ENCODE assay signal across 23 cellular contexts in genomic region chr1:177229781-177230180, GRCh38. TPM values are rescaled to one million over a fixed set of nuclear protein-coding genes. Genes with fewer than 3 reads are reported as not detected.
"Had no signal": no experiment of that assay in that cellular context is flagged by ENCODE, and none has a peak within 500 bp of the region (broad histone marks: within the 10 kb centered on the region; RNA-seq: fewer than 3 reads in every experiment).

No MANE protein-coding gene starts in this region.

- DNase-seq: activated CD4-positive, alpha-beta T cell treated with anti-CD3 and anti-CD28 coated beads for 1 hour; activated naive CD4-positive, alpha-beta T cell; activated naive CD8-positive, alpha-beta T cell treated with anti-CD3 and anti-CD28 coated beads for 36 hours; amniotic stem cell; body of pancreas; colonic mucosa; erythroblast; islet precursor cell; mammary epithelial cell; naive B cell; ovary; sigmoid colon; stimulated activated CD4-positive, alpha-beta T cell treated with anti-CD3 and anti-CD28 coated beads, Interleukin-4, amount 100 ng/mL, for 24 hours; T-helper 2 cell had no signal

- H3K9me3 Mint-ChIP-seq: neural progenitor cell had no signal

- H3K4me1 ChIP-seq: body of pancreas, colonic mucosa, sigmoid colon, upper lobe of left lung had no signal

- H3K36me3 Mint-ChIP-seq: activated naive CD8-positive, alpha-beta T cell treated with anti-CD3 and anti-CD28 coated beads for 36 hours; naive B cell; neural progenitor cell; stimulated activated effector memory CD8-positive, alpha-beta T cell treated with anti-CD3 and anti-CD28 coated beads, Interleukin-12 subunit alpha, Interleukin-12 subunit beta, amount 100 ng/mL, for 72 hours had no signal

- H3K36me3 ChIP-seq: colonic mucosa, neural progenitor cell, ovary, sigmoid colon, thoracic aorta, upper lobe of left lung had no signal

- H3K9ac ChIP-seq: neural progenitor cell had no signal

- H3K27ac ChIP-seq: body of pancreas, colonic mucosa, neural progenitor cell, ovary, sigmoid colon, thoracic aorta, upper lobe of left lung, VCaP had no signal

- ATAC-seq: body of pancreas; left lobe of liver; stimulated activated effector memory CD8-positive, alpha-beta T cell treated with anti-CD3 and anti-CD28 coated beads, Interleukin-12 subunit alpha, Interleukin-12 subunit beta, amount 100 ng/mL, for 72 hours had no signal

- H3K4me3 Mint-ChIP-seq: activated naive CD8-positive, alpha-beta T cell treated with anti-CD3 and anti-CD28 coated beads for 36 hours; central memory CD8-positive, alpha-beta T cell; naive B cell; neural progenitor cell; stimulated activated effector memory CD8-positive, alpha-beta T cell treated with anti-CD3 and anti-CD28 coated beads, Interleukin-12 subunit alpha, Interleukin-12 subunit beta, amount 100 ng/mL, for 72 hours had no signal

- H3K9me3 ChIP-seq: body of pancreas, colonic mucosa, ovary, sigmoid colon, thoracic aorta, upper lobe of left lung had no signal

- H3K27ac Mint-ChIP-seq: activated naive CD8-positive, alpha-beta T cell treated with anti-CD3 and anti-CD28 coated beads for 36 hours; naive B cell; neural progenitor cell; stimulated activated effector memory CD8-positive, alpha-beta T cell treated with anti-CD3 and anti-CD28 coated beads, Interleukin-12 subunit alpha, Interleukin-12 subunit beta, amount 100 ng/mL, for 72 hours had no signal

- H3K4me3 ChIP-seq: body of pancreas, colonic mucosa, neural progenitor cell, ovary, sigmoid colon, thoracic aorta, upper lobe of left lung had no signal

- H3K4me1 Mint-ChIP-seq: activated naive CD8-positive, alpha-beta T cell treated with anti-CD3 and anti-CD28 coated beads for 36 hours; central memory CD8-positive, alpha-beta T cell; naive B cell; stimulated activated effector memory CD8-positive, alpha-beta T cell treated with anti-CD3 and anti-CD28 coated beads, Interleukin-12 subunit alpha, Interleukin-12 subunit beta, amount 100 ng/mL, for 72 hours had no signal

- H3K27me3 ChIP-seq: body of pancreas, colonic mucosa, neural progenitor cell, ovary, sigmoid colon, upper lobe of left lung had no signal

- H3K27me3 Mint-ChIP-seq: activated naive CD8-positive, alpha-beta T cell treated with anti-CD3 and anti-CD28 coated beads for 36 hours; central memory CD8-positive, alpha-beta T cell had no signal

- H2AFZ ChIP-seq: neural progenitor cell had no signal

- H3K4me2 ChIP-seq: neural progenitor cell had no signal

RNA-seq across cellular contexts. Expression of gene BRINP2, which starts 59.0 kb away (rescaled TPM):
- total RNA-seq: activated naive CD8-positive, alpha-beta T cell treated with anti-CD3 and anti-CD28 coated beads for 36 hours; body of pancreas; colonic mucosa; mammary epithelial cell; mononuclear cell; pulmonary artery endothelial cell; thoracic aorta had no signal
